ENCODE assay signal across 16 cellular contexts in the genomic region with DNA sequence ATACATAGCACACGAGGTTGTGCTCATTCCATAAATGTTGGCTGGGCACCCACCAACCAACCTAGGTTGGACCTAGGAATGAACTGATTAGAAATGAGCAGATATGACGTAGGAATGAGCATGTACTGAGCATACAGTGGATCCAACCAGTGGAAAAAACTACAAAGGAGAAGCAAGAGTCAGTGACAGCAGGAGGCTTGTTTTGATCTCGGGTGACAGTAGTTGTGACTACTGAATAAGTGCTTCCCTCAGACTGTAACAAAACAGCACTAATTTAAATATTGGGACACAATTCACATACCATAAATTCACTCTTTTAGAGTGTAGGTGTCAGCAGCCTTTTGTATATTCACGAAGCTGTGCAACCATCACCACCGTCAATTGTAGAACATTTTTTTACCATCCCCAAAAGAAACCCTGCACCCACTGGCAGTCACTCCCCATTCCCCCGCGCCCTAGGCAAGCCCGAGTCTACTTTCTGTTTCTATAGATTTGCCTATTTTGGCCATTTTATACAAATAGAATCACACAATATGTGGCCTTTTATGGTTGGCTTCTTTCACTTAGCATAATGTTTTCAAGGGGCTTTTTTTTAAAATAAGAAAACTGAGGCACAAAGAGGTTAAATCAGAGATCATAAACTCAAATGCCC. TPM values are rescaled to one million over a fixed set of nuclear protein-coding genes. Genes with fewer than 3 reads are reported as not detected.
DNase-seq lines count a peak whose midpoint lies in the region; ATAC-seq, FAIRE-seq and TF ChIP-seq lines count a peak whose summit lies in the region.
"Had no signal": no experiment of that assay in that cellular context is flagged by ENCODE, and none has a peak within 500 bp of the region (broad histone marks: within the 10 kb centered on the region; RNA-seq: fewer than 3 reads in every experiment).

No MANE protein-coding gene starts in this region.

- ATAC-seq in GM18502 (IDR thresholded peaks at IDR 0.05; ENCODE audit: poor library complexity, unreplicated experiment) (peak; percentile 58), GM21360 (IDR thresholded peaks at IDR 0.05; ENCODE audit: unreplicated experiment) (peak; percentile 44), HG02981 (IDR thresholded peaks at IDR 0.05; ENCODE audit: unreplicated experiment) (peak; percentile 46), natural killer cell (no peak)
- ATAC-seq: HCT116, HepG2 had no signal

- FAIRE-seq in D721Med (lab: Jason Lieb, UNC), result no peak
- FAIRE-seq: HepG2 had no signal

- H3K27me3 Mint-ChIP-seq in natural killer cell (ENCODE audit: low read depth in 2 of 2), result no peaks in the 10 kb centered on the region
- H3K27me3 Mint-ChIP-seq: stimulated activated naive CD8-positive, alpha-beta T cell treated with anti-CD3 and anti-CD28 coated beads, Interleukin-15, Interleukin-2, amounts not matched to agents 100 ng/mL and 50 ng/mL, for 24 hours had no signal

- no peaks in the 10 kb centered on the region for H3K36me3 Mint-ChIP-seq in natural killer cell

- peaks cover 23 to 50% of the 10 kb centered on the region in 2 donors for H3K4me1 Mint-ChIP-seq in natural killer cell

- TF ChIP-seq CTCF in D721Med (IDR thresholded peaks at IDR 0.05; ENCODE audit: insufficient read depth, missing control alignments) (no peak), GM10248 (IDR thresholded peaks at IDR 0.05; ENCODE audit: control extremely low read depth, extremely low read depth, low read depth, missing control alignments) (no peak), natural killer cell (IDR thresholded peaks at IDR 0.05) (no peak)

- peak; percentile 79 for DNase-seq in NAMALWA (ENCODE audit: low spot score)
- no peak for DNase-seq in D721Med (ENCODE audit: insufficient read length, low spot score)
- DNase-seq in GM10248 (ENCODE audit: extremely low spot score), result no peak
- no peak for DNase-seq in NCI-H128 (lab: John Stamatoyannopoulos, UW; ENCODE audit: unreplicated experiment)
- no peak for DNase-seq in natural killer cell
- DNase-seq: activated CD8-positive, alpha-beta memory T cell treated with anti-CD3 and anti-CD28 coated beads, Interleukin-2, amount 50 U/mL, for 48 hours; DMS53; dorsolateral prefrontal cortex; NCI-H1930; stimulated activated CD4-positive, alpha-beta T cell treated with anti-CD3 and anti-CD28 coated beads, Interleukin-2, amount 100 ng/mL, for 48 hours had no signal

- H3K4me3 Mint-ChIP-seq in natural killer cell, result no peak overlapping the region
- H3K4me3 Mint-ChIP-seq: stimulated activated naive CD8-positive, alpha-beta T cell treated with anti-CD3 and anti-CD28 coated beads, Interleukin-15, Interleukin-2, amounts not matched to agents 100 ng/mL and 50 ng/mL, for 24 hours had no signal

- no peak overlapping the region for H3K27ac Mint-ChIP-seq in natural killer cell
- H3K27ac Mint-ChIP-seq: stimulated activated naive CD8-positive, alpha-beta T cell treated with anti-CD3 and anti-CD28 coated beads, Interleukin-15, Interleukin-2, amounts not matched to agents 100 ng/mL and 50 ng/mL, for 24 hours had no signal

- POLR2A ChIA-PET in GM10248 (lab: Yijun Ruan, JAX), result no interaction called here

- CTCF ChIA-PET in GM10248 (lab: Yijun Ruan, JAX), result no interaction called here

- no peaks in the 10 kb centered on the region for H3K9me3 Mint-ChIP-seq in natural killer cell
- H3K9me3 Mint-ChIP-seq: stimulated activated naive CD8-positive, alpha-beta T cell treated with anti-CD3 and anti-CD28 coated beads, Interleukin-15, Interleukin-2, amounts not matched to agents 100 ng/mL and 50 ng/mL, for 24 hours had no signal

- intact Hi-C loops in natural killer cell (cut with micrococcal nuclease), result no loop called here

RNA-seq across cellular contexts. Expression of gene VAC14, which starts 7.0 kb away (rescaled TPM):
- 10 to 100 TPM; 33.9 to 45.6 (median 43.4) TPM for total RNA-seq in natural killer cell

Comparison
In these comparisons a context has a peak if more than half of its experiments do, and no peak if none do; other contexts are left out.
1. ATAC-seq: peak in GM18502 (single experiment), GM21360 (single experiment) and HG02981 (single experiment); none in natural killer cell (0 of 3).